30 cellular contexts compared by ENCODE assay signal in genomic region chr1:109120356-109120755, GRCh38. TPM values are rescaled to one million over a fixed set of nuclear protein-coding genes. Genes with fewer than 3 reads are reported as not detected.
"Had no signal": no experiment of that assay in that cellular context is flagged by ENCODE, and none has a peak within 500 bp of the region (broad histone marks: within the 10 kb centered on the region; RNA-seq: fewer than 3 reads in every experiment).

No MANE protein-coding gene starts in this region.

- FAIRE-seq: colon, endometrium, endothelial cell of umbilical vein, frontal cortex had no signal

- H3K4me1 ChIP-seq: colonic mucosa, esophagus muscularis mucosa, esophagus squamous epithelium, foreskin keratinocyte, gastrocnemius medialis, gastroesophageal sphincter, heart left ventricle, heart right ventricle had no signal

- H3K27me3 ChIP-seq: colonic mucosa, dorsolateral prefrontal cortex had no signal

- H3K9me3 ChIP-seq: colonic mucosa, esophagus muscularis mucosa, esophagus squamous epithelium, gastrocnemius medialis, gastroesophageal sphincter, heart left ventricle, heart right ventricle had no signal

- H3K27ac ChIP-seq: colonic mucosa, coronary artery, dorsolateral prefrontal cortex, epithelial cell of prostate, esophagus muscularis mucosa, esophagus squamous epithelium, foreskin keratinocyte, gastrocnemius medialis, gastroesophageal sphincter, heart left ventricle, heart right ventricle had no signal

- H3K27ac Mint-ChIP-seq: dendritic cell treated with granulocyte-macrophage colony-stimulating factor and Interleukin-4, amounts not matched to agents 40 ng/mL and 50 ng/mL, for 4 days; effector memory CD8-positive, alpha-beta T cell; endodermal cell had no signal

- H3K4me3 Mint-ChIP-seq: dendritic cell treated with granulocyte-macrophage colony-stimulating factor and Interleukin-4, amounts not matched to agents 40 ng/mL and 50 ng/mL, for 4 days; effector memory CD8-positive, alpha-beta T cell; endodermal cell had no signal

- DNase-seq: colonic mucosa; cortex of kidney; dermis blood vessel endothelial cell; dorsolateral prefrontal cortex; effector CD4-positive, alpha-beta T cell; effector CD8-positive, alpha-beta T cell; effector memory CD4-positive, alpha-beta T cell; effector memory CD8-positive, alpha-beta T cell; endodermal cell; erythroblast; esophagus squamous epithelium; foreskin fibroblast; foreskin keratinocyte; foreskin melanocyte; gastrocnemius medialis; glutamatergic neuron; head of caudate nucleus; heart left ventricle; heart right ventricle had no signal

- H3K4me3 ChIP-seq: colonic mucosa, coronary artery, dorsolateral prefrontal cortex, esophagus muscularis mucosa, esophagus squamous epithelium, gastrocnemius medialis, gastroesophageal sphincter, heart left ventricle, heart right ventricle had no signal

- H3K27me3 Mint-ChIP-seq: effector memory CD8-positive, alpha-beta T cell had no signal

- ATAC-seq: effector memory CD8-positive, alpha-beta T cell; esophagus mucosa; foreskin keratinocyte; gastrocnemius medialis; gastroesophageal sphincter; heart left ventricle; heart right ventricle had no signal

- H3K36me3 ChIP-seq: colonic mucosa, esophagus muscularis mucosa, esophagus squamous epithelium, gastrocnemius medialis, gastroesophageal sphincter, heart left ventricle, heart right ventricle had no signal

- H3K9me3 Mint-ChIP-seq: dendritic cell treated with granulocyte-macrophage colony-stimulating factor and Interleukin-4, amounts not matched to agents 40 ng/mL and 50 ng/mL, for 4 days; effector memory CD8-positive, alpha-beta T cell; endodermal cell had no signal

RNA-seq across cellular contexts. Expression of gene ELAPOR1, which starts 6.4 kb away (rescaled TPM):
- total RNA-seq: epithelial cell of proximal tubule had no signal
